ENCODE assay signal across 9 cellular contexts in genomic region chr20:31403886-31404285, GRCh38. TPM values are rescaled to one million over a fixed set of nuclear protein-coding genes. Genes with fewer than 3 reads are reported as not detected.
"Had no signal": no experiment of that assay in that cellular context is flagged by ENCODE, and none has a peak within 500 bp of the region (broad histone marks: within the 10 kb centered on the region; RNA-seq: fewer than 3 reads in every experiment).

No MANE protein-coding gene starts in this region.

- ATAC-seq: GM12878 had no signal

- FAIRE-seq: G401.6, GM12878, GM12891, GM12892, GM18507, GM19239 had no signal

- DNase-seq: GDM1, GF-D8 had no signal

- H3K4me3 ChIP-seq: GM12878 had no signal

RNA-seq across cellular contexts. Expression of gene DEFB121, which starts 2.1 kb away (rescaled TPM):
- total RNA-seq: G401, GM12878 had no signal
- polyA plus RNA-seq: GM12878 had no signal

RNA-seq across cellular contexts. Expression of gene DEFB119, which starts 13.5 kb away (rescaled TPM):
- total RNA-seq: G401, GM12878 had no signal
- polyA plus RNA-seq: GM12878 had no signal

RNA-seq across cellular contexts. Expression of gene DEFB118, which starts 35.5 kb away (rescaled TPM):
- total RNA-seq: G401, GM12878 had no signal
- polyA plus RNA-seq: GM12878 had no signal

RNA-seq across cellular contexts. Expression of gene DEFB123, which starts 36.5 kb away (rescaled TPM):
- total RNA-seq: G401, GM12878 had no signal
- polyA plus RNA-seq: GM12878 had no signal
